ENCODE assay signal across 1 cellular context in genomic region chr15:59688888-59689625, GRCh38.
TF ChIP-seq lines count a peak whose summit lies in the region.

A gene with protein sequence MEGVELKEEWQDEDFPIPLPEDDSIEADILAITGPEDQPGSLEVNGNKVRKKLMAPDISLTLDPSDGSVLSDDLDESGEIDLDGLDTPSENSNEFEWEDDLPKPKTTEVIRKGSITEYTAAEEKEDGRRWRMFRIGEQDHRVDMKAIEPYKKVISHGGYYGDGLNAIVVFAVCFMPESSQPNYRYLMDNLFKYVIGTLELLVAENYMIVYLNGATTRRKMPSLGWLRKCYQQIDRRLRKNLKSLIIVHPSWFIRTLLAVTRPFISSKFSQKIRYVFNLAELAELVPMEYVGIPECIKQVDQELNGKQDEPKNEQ (minus strand): TSS chr15:59689320. CDS start chr15:59682457, 6,863 bp downstream.

TF ChIP-seq in K562, 482 proteins besides CTCF, POLR2A, EP300 and RAD21 (continued from another document and continues in another):
- no peak for TF ChIP-seq FOS (IDR thresholded peaks at IDR 0.05; ENCODE audit: extremely low read depth, insufficient read length)
- 0 out of 2 replicates have a peak, but pooled peaks have one; percentile 9 for TF ChIP-seq ZNF431 (CRISPR knock-in tag; IDR thresholded peaks at IDR 0.05)
- TF ChIP-seq ZNF174 (CRISPR knock-in tag; IDR thresholded peaks at IDR 0.05): no peak
- peak; percentile 13; the same call in 1 of the 2 replicates for TF ChIP-seq RNF2 (IDR thresholded peaks at IDR 0.05)
- TF ChIP-seq ZNF589 (CRISPR knock-in tag; IDR thresholded peaks at IDR 0.05; ENCODE audit: low read depth): no peak
- no peak for TF ChIP-seq ZNF232 (CRISPR knock-in tag; IDR thresholded peaks at IDR 0.05)
- TF ChIP-seq HMGN3 (IDR thresholded peaks at IDR 0.05; ENCODE audit: borderline replicate concordance, extremely low read depth, insufficient read length, low read depth, low read length): peak; percentile 55
- peak; percentile 78 for TF ChIP-seq ZBTB17 (CRISPR knock-in tag; IDR thresholded peaks at IDR 0.05)
- TF ChIP-seq ZC3H11A (IDR thresholded peaks at IDR 0.05; ENCODE audit: low read depth, low read length): no peak
- peak; percentile 96 for TF ChIP-seq POLR2G (IDR thresholded peaks at IDR 0.05; ENCODE audit: low read depth, low read length)
- TF ChIP-seq ZBTB1 (CRISPR knock-in tag; IDR thresholded peaks at IDR 0.05; ENCODE audit: borderline replicate concordance, low read depth): no peak; the same call in 1 of the 2 replicates
- TF ChIP-seq SMARCB1 (IDR thresholded peaks at IDR 0.05; ENCODE audit: insufficient read length, low read depth): no peak
- peak; percentile 75 for TF ChIP-seq TBP (optimal IDR thresholded peaks at IDR 0.05; ENCODE audit: low read depth, low read length)
- no peak for TF ChIP-seq XRCC4 (IDR thresholded peaks at IDR 0.05; ENCODE audit: extremely low read depth, insufficient read depth, insufficient read length)
- peak; percentile 54; the same call in 1 of the 2 replicates for TF ChIP-seq JUN (IDR thresholded peaks at IDR 0.05; ENCODE audit: borderline replicate concordance, low read depth, low read length)
- TF ChIP-seq JUN (CRISPR knock-in tag; IDR thresholded peaks at IDR 0.05; ENCODE audit: borderline replicate concordance): no peak
- no peak for TF ChIP-seq ZNF217 (CRISPR knock-in tag; IDR thresholded peaks at IDR 0.05)
- no peak for TF ChIP-seq FIP1L1 (IDR thresholded peaks at IDR 0.05; ENCODE audit: low read depth, low read length, poor library complexity, severe bottlenecking)
- peak; percentile 96 for TF ChIP-seq ZFX (CRISPR knock-in tag; IDR thresholded peaks at IDR 0.05)
- TF ChIP-seq HDAC6 (IDR thresholded peaks at IDR 0.05; ENCODE audit: low read depth, low read length): no peak
- no peak for TF ChIP-seq NELFE (IDR thresholded peaks at IDR 0.05; ENCODE audit: insufficient read depth, insufficient read length)
- TF ChIP-seq, protein P1, sequence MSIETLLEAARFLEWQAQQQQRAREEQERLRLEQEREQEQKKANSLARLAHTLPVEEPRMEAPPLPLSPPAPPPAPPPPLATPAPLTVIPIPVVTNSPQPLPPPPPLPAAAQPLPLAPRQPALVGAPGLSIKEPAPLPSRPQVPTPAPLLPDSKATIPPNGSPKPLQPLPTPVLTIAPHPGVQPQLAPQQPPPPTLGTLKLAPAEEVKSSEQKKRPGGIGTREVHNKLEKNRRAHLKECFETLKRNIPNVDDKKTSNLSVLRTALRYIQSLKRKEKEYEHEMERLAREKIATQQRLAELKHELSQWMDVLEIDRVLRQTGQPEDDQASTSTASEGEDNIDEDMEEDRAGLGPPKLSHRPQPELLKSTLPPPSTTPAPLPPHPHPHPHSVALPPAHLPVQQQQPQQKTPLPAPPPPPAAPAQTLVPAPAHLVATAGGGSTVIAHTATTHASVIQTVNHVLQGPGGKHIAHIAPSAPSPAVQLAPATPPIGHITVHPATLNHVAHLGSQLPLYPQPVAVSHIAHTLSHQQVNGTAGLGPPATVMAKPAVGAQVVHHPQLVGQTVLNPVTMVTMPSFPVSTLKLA (conservative IDR thresholded peaks at IDR 0.05): peak; percentile 69 to 81; a peak in 3 of 4 replicates
- TF ChIP-seq KAT8 (IDR thresholded peaks at IDR 0.05; ENCODE audit: low read depth): no peak
- peak in 1 of 2 experiments; percentile 40; a peak in 1 of 4 replicates for TF ChIP-seq SRF (CRISPR knock-in tag; IDR thresholded peaks at IDR 0.05)
- TF ChIP-seq VEZF1 (CRISPR knock-in tag; IDR thresholded peaks at IDR 0.05): peak; percentile 83
- peak; percentile 84 for TF ChIP-seq ARID4B (CRISPR knock-in tag; IDR thresholded peaks at IDR 0.05)
- peak; percentile 27; the same call in 1 of the 2 replicates for TF ChIP-seq ZNF740 (CRISPR knock-in tag; IDR thresholded peaks at IDR 0.05)
- no peak for TF ChIP-seq ZNF740 (tag; IDR thresholded peaks at IDR 0.05)
- TF ChIP-seq HES1 (IDR thresholded peaks at IDR 0.05; ENCODE audit: low read depth): no peak
- no peak for TF ChIP-seq STAT5B (CRISPR knock-in tag; IDR thresholded peaks at IDR 0.05)
- no peak for TF ChIP-seq ZBED1 (IDR thresholded peaks at IDR 0.05)
- 0 out of 2 replicates have a peak, but pooled peaks have one; percentile 24 for TF ChIP-seq USF1 (CRISPR knock-in tag; IDR thresholded peaks at IDR 0.05)
- no peak for TF ChIP-seq ZNF280A (IDR thresholded peaks at IDR 0.05; ENCODE audit: low read depth, partially characterized antibody)
- no peak for TF ChIP-seq SPI1 (IDR thresholded peaks at IDR 0.05; ENCODE audit: borderline replicate concordance, low read depth, low read length)
- TF ChIP-seq HOXB6 (CRISPR knock-in tag; IDR thresholded peaks at IDR 0.05; ENCODE audit: borderline replicate concordance): no peak
- TF ChIP-seq, protein P2, sequence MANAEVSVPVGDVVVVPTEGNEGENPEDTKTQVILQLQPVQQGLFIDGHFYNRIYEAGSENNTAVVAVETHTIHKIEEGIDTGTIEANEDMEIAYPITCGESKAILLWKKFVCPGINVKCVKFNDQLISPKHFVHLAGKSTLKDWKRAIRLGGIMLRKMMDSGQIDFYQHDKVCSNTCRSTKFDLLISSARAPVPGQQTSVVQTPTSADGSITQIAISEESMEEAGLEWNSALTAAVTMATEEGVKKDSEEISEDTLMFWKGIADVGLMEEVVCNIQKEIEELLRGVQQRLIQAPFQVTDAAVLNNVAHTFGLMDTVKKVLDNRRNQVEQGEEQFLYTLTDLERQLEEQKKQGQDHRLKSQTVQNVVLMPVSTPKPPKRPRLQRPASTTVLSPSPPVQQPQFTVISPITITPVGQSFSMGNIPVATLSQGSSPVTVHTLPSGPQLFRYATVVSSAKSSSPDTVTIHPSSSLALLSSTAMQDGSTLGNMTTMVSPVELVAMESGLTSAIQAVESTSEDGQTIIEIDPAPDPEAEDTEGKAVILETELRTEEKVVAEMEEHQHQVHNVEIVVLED (CRISPR knock-in tag; IDR thresholded peaks at IDR 0.05): peak; percentile 66
- TF ChIP-seq CXXC5 (CRISPR knock-in tag; IDR thresholded peaks at IDR 0.05): peak; percentile 81
- TF ChIP-seq CCNT2 (IDR thresholded peaks at IDR 0.05; ENCODE audit: borderline replicate concordance, extremely low read depth, insufficient read length, low read depth, low read length): peak; percentile 72
- no peak for TF ChIP-seq FOXA3 (CRISPR knock-in tag; conservative IDR thresholded peaks at IDR 0.05 in 1 of 2, IDR thresholded peaks at IDR 0.05 in 1 of 2)
- TF ChIP-seq RBM17 (IDR thresholded peaks at IDR 0.05; ENCODE audit: borderline replicate concordance, low read depth, low read length): no peak
- no peak for TF ChIP-seq NCOA4 (IDR thresholded peaks at IDR 0.05; ENCODE audit: partially characterized antibody)
- TF ChIP-seq MYNN (IDR thresholded peaks at IDR 0.05): no peak
- no peak for TF ChIP-seq MYNN (CRISPR knock-in tag; IDR thresholded peaks at IDR 0.05)
- no peak for TF ChIP-seq ZBTB49 (CRISPR knock-in tag; IDR thresholded peaks at IDR 0.05; ENCODE audit: borderline replicate concordance)
- TF ChIP-seq MCM3 (IDR thresholded peaks at IDR 0.05): no peak
- TF ChIP-seq ZBTB43 (CRISPR knock-in tag; IDR thresholded peaks at IDR 0.05): no peak
